In the genomic region with DNA sequence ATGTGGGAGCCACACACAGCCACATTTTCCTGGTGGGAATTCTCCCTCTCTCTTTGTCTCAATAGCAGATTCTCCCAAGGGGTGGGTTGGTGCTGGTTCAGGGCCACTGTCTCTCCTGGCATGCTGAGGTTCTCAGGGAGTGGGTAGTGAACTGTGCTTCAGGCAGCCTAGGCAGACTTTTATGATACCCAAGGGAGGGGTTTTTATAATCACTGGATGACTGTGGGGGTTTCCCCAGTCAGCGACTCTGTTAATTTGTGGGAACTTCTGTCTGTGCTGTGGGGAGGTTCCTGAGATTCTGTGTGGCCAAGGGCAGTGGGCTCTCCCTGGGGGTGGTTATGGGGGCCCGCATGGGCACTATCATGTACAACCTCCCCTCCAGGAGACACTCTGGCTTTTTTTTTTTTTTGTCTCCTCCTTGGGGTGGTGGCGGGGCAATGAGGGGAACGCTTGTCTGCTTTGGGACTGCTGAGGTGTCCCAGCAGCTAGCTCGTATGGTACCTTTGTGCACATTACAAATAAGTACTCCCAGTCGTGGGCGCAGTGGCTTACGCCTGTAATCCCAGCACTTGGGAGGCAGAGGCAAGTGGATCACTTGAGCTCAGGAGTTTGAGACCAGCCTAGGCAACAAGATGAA, we compare ENCODE assay signal across 1 cellular context.
TF ChIP-seq lines count a peak whose summit lies in the region.

No MANE protein-coding gene starts in this region.

TF ChIP-seq in H1, 55 proteins besides CTCF, POLR2A, EP300 and RAD21:
- no peak for TF ChIP-seq ASH2L (IDR thresholded peaks at IDR 0.05; ENCODE audit: low read length)
- no peak for TF ChIP-seq TAF1 (IDR thresholded peaks at IDR 0.05; ENCODE audit: low read depth, low read length)
- TF ChIP-seq SAP30 (IDR thresholded peaks at IDR 0.05; ENCODE audit: insufficient read depth, insufficient replicate concordance, low read length): no peak
- TF ChIP-seq SIX5 (IDR thresholded peaks at IDR 0.05; ENCODE audit: low read depth, low read length): no peak
- TF ChIP-seq SRF (IDR thresholded peaks at IDR 0.05; ENCODE audit: low read depth, low read length): no peak
- TF ChIP-seq, protein P1, sequence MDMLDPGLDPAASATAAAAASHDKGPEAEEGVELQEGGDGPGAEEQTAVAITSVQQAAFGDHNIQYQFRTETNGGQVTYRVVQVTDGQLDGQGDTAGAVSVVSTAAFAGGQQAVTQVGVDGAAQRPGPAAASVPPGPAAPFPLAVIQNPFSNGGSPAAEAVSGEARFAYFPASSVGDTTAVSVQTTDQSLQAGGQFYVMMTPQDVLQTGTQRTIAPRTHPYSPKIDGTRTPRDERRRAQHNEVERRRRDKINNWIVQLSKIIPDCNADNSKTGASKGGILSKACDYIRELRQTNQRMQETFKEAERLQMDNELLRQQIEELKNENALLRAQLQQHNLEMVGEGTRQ (IDR thresholded peaks at IDR 0.05; ENCODE audit: low read length): no peak
- no peak for TF ChIP-seq KDM5A (IDR thresholded peaks at IDR 0.05; ENCODE audit: low read length)
- TF ChIP-seq RNF2 (IDR thresholded peaks at IDR 0.05; ENCODE audit: borderline replicate concordance, low read depth, low read length, missing control alignments, poor library complexity, severe bottlenecking): no peak
- TF ChIP-seq GTF2F1 (IDR thresholded peaks at IDR 0.05; ENCODE audit: borderline replicate concordance, low read depth, low read length): no peak
- TF ChIP-seq KDM4A (IDR thresholded peaks at IDR 0.05; ENCODE audit: low read depth, low read length, severe bottlenecking): no peak
- no peak for TF ChIP-seq SP1 (IDR thresholded peaks at IDR 0.05; ENCODE audit: low read depth, low read length)
- TF ChIP-seq CTBP2 (IDR thresholded peaks at IDR 0.05; ENCODE audit: borderline replicate concordance, insufficient read depth, insufficient read length, low read length): no peak
